In the genomic region with DNA sequence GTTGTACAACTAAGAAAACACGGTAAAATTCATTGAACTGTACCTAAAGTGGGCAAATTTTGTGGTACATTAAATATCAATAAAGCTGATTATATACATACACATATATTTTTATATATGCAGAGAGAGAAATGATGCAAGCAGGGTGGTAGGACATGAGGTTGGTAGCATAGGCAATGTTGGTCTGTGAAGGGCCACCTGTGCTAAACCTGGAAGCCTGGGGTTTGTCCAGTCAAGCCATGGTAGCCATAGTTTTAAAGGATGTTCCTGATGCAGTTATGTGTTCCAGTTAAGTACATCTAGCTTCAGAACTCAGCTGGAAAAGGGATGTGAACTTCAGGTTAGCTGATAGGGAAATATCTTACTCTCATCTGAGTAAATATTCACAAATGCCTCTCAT, we compare ENCODE assay signal across 10 cellular contexts.
A peak's percentile ranks its signal among the peaks of the same experiment; 100 is the strongest.
DNase-seq lines count a peak whose midpoint lies in the region; ATAC-seq, FAIRE-seq and TF ChIP-seq lines count a peak whose summit lies in the region.
"Had no signal": no experiment of that assay in that cellular context is flagged by ENCODE, and none has a peak within 500 bp of the region (broad histone marks: within the 10 kb centered on the region; RNA-seq: fewer than 3 reads in every experiment).

No MANE protein-coding gene starts in this region.

- whole genome bisulfite sequencing in HepG2 (ENCODE audit: low lambda C conversion rate): 62% methylated on average over 1 of the region's 1 CpG
- WGBS in right lobe of liver (ENCODE audit: insufficient coverage, low coverage, low lambda C conversion rate, missing lambda C conversion rate): 73% methylated on average over 1 of the region's 1 CpG
- WGBS in tibial nerve, 2 donors: 43 to 57% methylated on average over 1 of the region's 1 CpG

- H3K27me3 ChIP-seq in HepG2 (ENCODE audit: control insufficient read depth in 1 of 2, insufficient read depth in 2 of 2, low read length in 2 of 2): no peaks in the 10 kb centered on the region; a peak in 2 of 5 replicates
- H3K27me3 ChIP-seq in right lobe of liver: no peaks in the 10 kb centered on the region
- no peaks in the 10 kb centered on the region for H3K27me3 ChIP-seq in SU-DHL-6 (ENCODE audit: low read length)
- H3K27me3 ChIP-seq in iPS-18a (ENCODE audit: control insufficient read depth, insufficient read depth, low read length): no peaks in the 10 kb centered on the region
- no peaks in the 10 kb centered on the region for H3K27me3 ChIP-seq in tibial nerve

- TF ChIP-seq RAD21 in HepG2 (CRISPR knock-in tag; IDR thresholded peaks at IDR 0.05): no peak

- TF ChIP-seq EP300 in HepG2 (IDR thresholded peaks at IDR 0.05; ENCODE audit: low read depth in 2 of 2, low read length in 2 of 2) (no peak), HepG2 (CRISPR knock-in tag; IDR thresholded peaks at IDR 0.05; ENCODE audit: borderline replicate concordance) (no peak), tibial nerve (IDR thresholded peaks at IDR 0.05) (no peak)

- H2AFZ ChIP-seq in HepG2 (ENCODE audit: low read length) (no peak overlapping the region), SU-DHL-6 (ENCODE audit: low read depth, low read length, severe bottlenecking) (no peak overlapping the region)

- no peak for FAIRE-seq in HepG2 (lab: Jason Lieb, UNC)
- FAIRE-seq: HTR-8/SVneo had no signal

- DNase-seq in HepG2 (ENCODE audit: low spot score) (no peak), right lobe of liver (no peak), NCI-H2196 treated with DMSO at 0.1 percent for 48 hours (lab: John Stamatoyannopoulos, UW; ENCODE audit: unreplicated experiment) (no peak), AML-193 (lab: John Stamatoyannopoulos, UW) (no peak), tibial nerve (ENCODE audit: low spot score in 2 of 2) (no peak), germinal center (ENCODE audit: low spot score) (no peak)

- BruUV-seq in HepG2 (replicated peaks; lab: Mats Ljungman, UMichigan): no TSS peak

- ATAC-seq in HepG2 (no peak), right lobe of liver (no peak)

- H3K4me2 ChIP-seq in HepG2 (ENCODE audit: low read depth, low read length): peak overlapping the region; percentile 99
- peak overlapping the region; percentile 86 for H3K4me2 ChIP-seq in SU-DHL-6 (ENCODE audit: low read depth, low read length, poor library complexity, severe bottlenecking)

- H3K4me1 ChIP-seq in HepG2 (ENCODE audit: insufficient read depth, low read length): peaks cover 54% of the 10 kb centered on the region
- peaks cover 0 to 13% (median 4%) of the 10 kb centered on the region in 4 donors for H3K4me1 ChIP-seq in right lobe of liver
- H3K4me1 ChIP-seq in iPS-18a (ENCODE audit: control insufficient read depth, low read depth, low read length): peaks cover 39% of the 10 kb centered on the region
- H3K4me1 ChIP-seq in tibial nerve: peaks cover 0 to 24% (median 2%) of the 10 kb centered on the region in 4 donors

- H3K9me2 ChIP-seq in SU-DHL-6 (replicated peaks; ENCODE audit: insufficient read depth, low read length): no peaks in the 10 kb centered on the region

- H3K9ac ChIP-seq in HepG2 (ENCODE audit: insufficient read depth, low read depth, low read length) (no peak overlapping the region), SU-DHL-6 (ENCODE audit: low read length) (peak overlapping the region; percentile 73), iPS-18a (ENCODE audit: low read length) (peak overlapping the region; percentile 98)
- H3K9ac ChIP-seq: parathyroid adenoma had no signal

- no peaks in the 10 kb centered on the region for H3K36me3 ChIP-seq in HepG2 (replicated peaks in 1 of 2; ENCODE audit: control insufficient read depth in 1 of 2, insufficient read depth in 2 of 2, low read length in 2 of 2)
- no peaks in the 10 kb centered on the region for H3K36me3 ChIP-seq in right lobe of liver
- H3K36me3 ChIP-seq in SU-DHL-6 (ENCODE audit: low read length): no peaks in the 10 kb centered on the region
- no peaks in the 10 kb centered on the region for H3K36me3 ChIP-seq in iPS-18a (ENCODE audit: control insufficient read depth, low read depth, low read length)
- H3K36me3 ChIP-seq in tibial nerve: no peaks in the 10 kb centered on the region

- intact Hi-C loops in HepG2 (cut with micrococcal nuclease; ENCODE audit: unreplicated experiment): loop anchor here (1.0 to 10.0 kb wide), 2 partner anchors 10 to 512 kb away; partner anchors contain the start of gene HMGN4
- intact Hi-C loops in right lobe of liver (cut with DNase I): no loop called here

- H3K79me2 ChIP-seq in HepG2 (ENCODE audit: insufficient read depth, low read length): no peaks in the 10 kb centered on the region
- H3K79me2 ChIP-seq in SU-DHL-6 (ENCODE audit: insufficient read depth, low read length): no peaks in the 10 kb centered on the region
- H3K79me2 ChIP-seq: parathyroid adenoma had no signal

- CTCF ChIA-PET in HepG2 (lab: Yijun Ruan, JAX; ENCODE audit: low intra/inter-chr PET ratio, low total read pairs): no interaction called here

- no peak for TF ChIP-seq CTCF in HepG2 (CRISPR knock-in tag; IDR thresholded peaks at IDR 0.05)
- TF ChIP-seq CTCF in right lobe of liver (IDR thresholded peaks at IDR 0.05): no peak
- no peak for TF ChIP-seq CTCF in SU-DHL-6 (IDR thresholded peaks at IDR 0.05; ENCODE audit: insufficient read depth, low read length, poor library complexity, severe bottlenecking)
- TF ChIP-seq CTCF in tibial nerve (IDR thresholded peaks at IDR 0.05): no peak

- POLR2A ChIA-PET in HepG2 (lab: Yijun Ruan, JAX): interaction anchor here (0.8 to 4.6 kb wide), 8 partner anchors 9 to 194 kb away, joined by 3 to 44 read pairs (median 10); a partner anchor contains a TSS

- TF ChIP-seq POLR2A in HepG2 (IDR thresholded peaks at IDR 0.05; ENCODE audit: insufficient read depth in 1 of 2, low read depth in 2 of 2, low read length in 2 of 2): no peak
- no peak for TF ChIP-seq POLR2A in right lobe of liver (IDR thresholded peaks at IDR 0.05)
- TF ChIP-seq POLR2A in tibial nerve (IDR thresholded peaks at IDR 0.05): no peak

- no peaks in the 10 kb centered on the region for H4K20me1 ChIP-seq in HepG2 (ENCODE audit: insufficient read depth, low read length)
- H4K20me1 ChIP-seq in SU-DHL-6 (ENCODE audit: low read depth, low read length): no peaks in the 10 kb centered on the region

- in situ Hi-C loops in HepG2 (cut with HindIII; ENCODE audit: extremely low pct_ligation_motif_present, low pct_unique_long_range_greater_than_20kb): no loop called here

- H3K9me3 ChIP-seq in HepG2 (ENCODE audit: low read length): no peaks in the 10 kb centered on the region
- H3K9me3 ChIP-seq in right lobe of liver: no peaks in the 10 kb centered on the region
- H3K9me3 ChIP-seq in SU-DHL-6 (ENCODE audit: insufficient read depth, low read length): peaks cover 6% of the 10 kb centered on the region; the same call in 1 of the 2 replicates
- no peaks in the 10 kb centered on the region for H3K9me3 ChIP-seq in iPS-18a (ENCODE audit: control insufficient read depth, low read depth, low read length)
- no peaks in the 10 kb centered on the region for H3K9me3 ChIP-seq in tibial nerve

- H3K4me3 ChIP-seq in HepG2 (replicated peaks in 1 of 3; ENCODE audit: insufficient read depth in 1 of 3, low read depth in 2 of 3, low read length in 3 of 3) (no peak overlapping the region), right lobe of liver (no peak overlapping the region), SU-DHL-6 (ENCODE audit: insufficient read depth, low read length, poor library complexity, severe bottlenecking) (no peak overlapping the region), iPS-18a (ENCODE audit: low read length) (peak overlapping the region; percentile 95), tibial nerve (no peak overlapping the region)

- peaks cover 54% of the 10 kb centered on the region for H3F3A ChIP-seq in SU-DHL-6 (ENCODE audit: insufficient read depth)

- no peak overlapping the region for H3K27ac ChIP-seq in HepG2 (ENCODE audit: extremely low read length, insufficient read depth, low read length)
- no peak overlapping the region for H3K27ac ChIP-seq in right lobe of liver
- peak overlapping the region; percentile 94 for H3K27ac ChIP-seq in SU-DHL-6 (ENCODE audit: low read depth, low read length)
- peak overlapping the region; percentile 98 for H3K27ac ChIP-seq in iPS-18a (ENCODE audit: low read length)
- peak overlapping the region in 1 of 4 donors; percentile 98 for H3K27ac ChIP-seq in tibial nerve

TF ChIP-seq in HepG2, 621 proteins besides CTCF, POLR2A, EP300 and RAD21:
- TF ChIP-seq ZNF710 (CRISPR knock-in tag; IDR thresholded peaks at IDR 0.05; ENCODE audit: borderline replicate concordance) (no peak), MAFK (conservative IDR thresholded peaks at IDR 0.05 in 1 of 2, IDR thresholded peaks at IDR 0.05 in 1 of 2; ENCODE audit: low read length in 2 of 2) (no peak)

Comparison
In these comparisons a context has a peak if more than half of its experiments do, and no peak if none do; other contexts are left out.
1. H3K27ac ChIP-seq: peak in SU-DHL-6 (single experiment) and iPS-18a (single experiment); none in HepG2 (single experiment) and right lobe of liver (0 of 3).